ENCODE assay signal across 10 cellular contexts in genomic region chr6:46655803-46656202, GRCh38. TPM values are rescaled to one million over a fixed set of nuclear protein-coding genes. Genes with fewer than 3 reads are reported as not detected.
DNase-seq lines count a peak whose midpoint lies in the region; ATAC-seq, FAIRE-seq and TF ChIP-seq lines count a peak whose summit lies in the region.
"Had no signal": no experiment of that assay in that cellular context is flagged by ENCODE, and none has a peak within 500 bp of the region (broad histone marks: within the 10 kb centered on the region; RNA-seq: fewer than 3 reads in every experiment).

No MANE protein-coding gene starts in this region.

- H3K4me1 ChIP-seq in A549 (peaks cover 5% of the 10 kb centered on the region; the same call in 1 of the 3 replicates), GM23338 (ENCODE audit: insufficient read depth) (peaks cover 12% of the 10 kb centered on the region), adrenal gland (replicated peaks in 1 of 2) (peaks cover 4 to 21% of the 10 kb centered on the region in 2 donors)

- no peaks in the 10 kb centered on the region; the same call in 1 of the 2 replicates for H3K79me2 ChIP-seq in GM23338 (replicated peaks; ENCODE audit: insufficient read depth)

- H3K27ac Mint-ChIP-seq in GM23338, result no peak overlapping the region
- no peak overlapping the region for H3K27ac Mint-ChIP-seq in glutamatergic neuron (ENCODE audit: unreplicated experiment)

- no peak overlapping the region for H3K4me2 ChIP-seq in A549
- no peak overlapping the region for H3K4me2 ChIP-seq in GM23338

- TF ChIP-seq EP300 in A549 (IDR thresholded peaks at IDR 0.05), result no peak

- POLR2A ChIA-PET in A549 (lab: Yijun Ruan, JAX), result no interaction called here

- H3K9me2 ChIP-seq in GM23338 (ENCODE audit: insufficient read depth), result no peaks in the 10 kb centered on the region

- H3K4me3 ChIP-seq in A549, result no peak overlapping the region
- H3K4me3 ChIP-seq in GM23338, result no peak overlapping the region
- no peak overlapping the region for H3K4me3 ChIP-seq in adrenal gland
- H3K4me3 ChIP-seq: suprapubic skin had no signal

- TF ChIP-seq CTCF in A549 (IDR thresholded peaks at IDR 0.05), result peak; percentile 17; the same call in 1 of the 3 replicates
- TF ChIP-seq CTCF in GM23338 (conservative IDR thresholded peaks at IDR 0.05; ENCODE audit: low read depth in 2 of 2), result peak; percentile 81 to 85
- peak; percentile 64 for TF ChIP-seq CTCF in glutamatergic neuron (IDR thresholded peaks at IDR 0.05; ENCODE audit: partially characterized antibody, unreplicated experiment)
- no peak for TF ChIP-seq CTCF in adrenal gland (IDR thresholded peaks at IDR 0.05)
- TF ChIP-seq CTCF in GM20000 (IDR thresholded peaks at IDR 0.05; ENCODE audit: extremely low read depth, missing control alignments), result no peak

- intact Hi-C loops in adrenal gland (cut with DNase I), result no loop called here

- H3K27me3 ChIP-seq in GM23338 (ENCODE audit: insufficient read depth), result peaks cover 12% of the 10 kb centered on the region
- H3K27me3 ChIP-seq in adrenal gland, result no peaks in the 10 kb centered on the region
- H3K27me3 ChIP-seq: suprapubic skin had no signal

- no peak overlapping the region for H2AFZ ChIP-seq in GM23338

- H3K36me3 Mint-ChIP-seq in GM23338 (ENCODE audit: low read depth) (peaks cover 4% of the 10 kb centered on the region; the same call in 1 of the 3 replicates), glutamatergic neuron (ENCODE audit: unreplicated experiment) (no peaks in the 10 kb centered on the region)

- H3K27me3 Mint-ChIP-seq in GM23338 (ENCODE audit: insufficient read depth, low read depth, poor library complexity) (peaks cover 17% of the 10 kb centered on the region), glutamatergic neuron (ENCODE audit: unreplicated experiment) (peaks cover 7% of the 10 kb centered on the region)

- CTCF ChIA-PET in A549 (lab: Yijun Ruan, JAX), result interaction anchor here (0.6 to 2.0 kb wide), 5 partner anchors 8 to 907 kb away, joined by 3 to 6 read pairs (median 4); no protein-coding TSS in a partner anchor

- no peaks in the 10 kb centered on the region; the same call in 1 of the 2 replicates for H3K36me3 ChIP-seq in GM23338 (ENCODE audit: insufficient read depth)
- no peaks in the 10 kb centered on the region for H3K36me3 ChIP-seq in adrenal gland (replicated peaks in 1 of 2)

- H3K9me3 Mint-ChIP-seq in GM23338 (no peaks in the 10 kb centered on the region; the same call in 2 of the 3 replicates), glutamatergic neuron (ENCODE audit: unreplicated experiment) (no peaks in the 10 kb centered on the region)

- TF ChIP-seq RAD21 in A549 (conservative IDR thresholded peaks at IDR 0.05 in 1 of 2, IDR thresholded peaks at IDR 0.05 in 1 of 2), result no peak

- no peaks in the 10 kb centered on the region; the same call in 1 of the 2 replicates for H4K20me1 ChIP-seq in GM23338 (replicated peaks; ENCODE audit: insufficient read depth)

- H3K9me3 ChIP-seq in A549, result no peaks in the 10 kb centered on the region
- H3K9me3 ChIP-seq in adrenal gland (replicated peaks in 1 of 3), result no peaks in the 10 kb centered on the region
- H3K9me3 ChIP-seq: Caco-2, suprapubic skin had no signal

- H3K27ac ChIP-seq in A549, result no peak overlapping the region
- no peak overlapping the region for H3K27ac ChIP-seq in GM23338 (ENCODE audit: low read depth)
- H3K27ac ChIP-seq in adrenal gland, result no peak overlapping the region
- H3K27ac ChIP-seq: suprapubic skin had no signal

- DNase-seq in A549 (ENCODE audit: low read depth in 1 of 2, low spot score in 1 of 2), result peak; percentile 5 to 37
- peak; percentile 87 for DNase-seq in GM23338 (ENCODE audit: low spot score)
- DNase-seq in SKM-1 treated with dmso at 0.1 percent for 144 hours (lab: John Stamatoyannopoulos, UW; ENCODE audit: unreplicated experiment), result peak; percentile 33
- peak; percentile 65 for DNase-seq in glutamatergic neuron
- DNase-seq in activated gamma-delta T cell treated with Interleukin-2 at 50 U/mL for 16 hours, result no peak
- DNase-seq in adrenal gland, result no peak
- DNase-seq in mesenteric fat pad (ENCODE audit: low spot score), result no peak
- DNase-seq in GM20000 (ENCODE audit: low spot score), result no peak

- peaks cover 6% of the 10 kb centered on the region; the same call in 2 of the 3 replicates for H3K4me1 Mint-ChIP-seq in GM23338
- peaks cover 4% of the 10 kb centered on the region for H3K4me1 Mint-ChIP-seq in glutamatergic neuron (ENCODE audit: low read depth, unreplicated experiment)

- ATAC-seq in A549 (no peak), GM23338 (peak; percentile 50)

- WGBS in A549 (ENCODE audit: missing lambda C conversion rate), result 53% methylated on average over 6 of the region's 6 CpGs
- WGBS in adrenal gland, 4 donors, result 84 to 90% (median 86%) methylated on average over 6 of the region's 6 CpGs

- no peak for FAIRE-seq in A549 (lab: Jason Lieb, UNC)

- no peaks in the 10 kb centered on the region for H3F3A ChIP-seq in GM23338 (replicated peaks; ENCODE audit: low read depth)

- no peak overlapping the region for H3K4me3 Mint-ChIP-seq in GM23338
- no peak overlapping the region for H3K4me3 Mint-ChIP-seq in glutamatergic neuron (ENCODE audit: unreplicated experiment)

- TF ChIP-seq POLR2A in A549 (IDR thresholded peaks at IDR 0.05; ENCODE audit: low read length) (no peak), adrenal gland (IDR thresholded peaks at IDR 0.05) (no peak)

TF ChIP-seq in A549, 52 proteins besides CTCF, POLR2A, EP300 and RAD21 (continues in another document):
- TF ChIP-seq FOSL2 (IDR thresholded peaks at IDR 0.05) (no peak), FOSL2 (CRISPR knock-in tag; IDR thresholded peaks at IDR 0.05) (no peak)

TF ChIP-seq in GM23338, 12 proteins besides CTCF, POLR2A, EP300 and RAD21 (continues in another document):
- no peak for TF ChIP-seq ZNF114 (CRISPR knock-in tag; IDR thresholded peaks at IDR 0.05)
- no peak for TF ChIP-seq NANOG (IDR thresholded peaks at IDR 0.05; ENCODE audit: borderline replicate concordance)

RNA-seq across cellular contexts. Expression of gene SLC25A27, which starts 3.0 kb away (rescaled TPM):
- polyA plus RNA-seq in A549 (2011; rRNA removed) (3.5 and 4.7 TPM in 2 replicates), A549 (2017; fragmentation: RNase III; extraction: RNeasy Plus Mini Kit Qiagen cat#74134 plus additional on column Dnase treatment) (0.98 to 1.9 TPM (median 1.4 TPM) in 3 replicates), GM23338 (2016; fragmentation: Nextera tagmentation; extraction: Ambion mirVana) (6.0 and 8.5 TPM in 2 replicates), adrenal gland (10 to 100 TPM; 11.4 to 99.7 (median 57.2) TPM)
- 0.32 and 0.56 TPM in 2 replicates for polyA plus RNA-seq in A549 (2012; cell fraction: cytosol; rRNA removed)
- polyA plus RNA-seq in A549 (2012; cell fraction: nucleus; rRNA removed), result 1.2 and 3.4 TPM in 2 replicates
- polyA minus RNA-seq in A549 (2011; rRNA and poly(A)+ RNA removed), result 0.58 and 0.66 TPM in 2 replicates
- total RNA-seq in GM23338 (2014; rRNA removed; shearing (Covaris generic)), result 11.8 and 16.2 TPM in 2 replicates
- total RNA-seq in glutamatergic neuron (ENCODE audit: unreplicated experiment) (13.6 TPM), adrenal gland (10 to 100 TPM in 4 of 8 donors, 1 to 10 TPM in 4; 3.1 to 33.3 (median 11.2) TPM), mesenteric fat pad (12.9 TPM)

RNA-seq across cellular contexts. Expression of gene CYP39A1, which starts 3.2 kb away (rescaled TPM):
- 0.48 and 0.78 TPM in 2 replicates for polyA plus RNA-seq in A549 (2011; rRNA removed)
- polyA plus RNA-seq in A549 (2012; cell fraction: cytosol; rRNA removed), result 0.04 and 0.11 TPM in 2 replicates
- 0.04 TPM in 1 of 2 replicates, not detected in the other for polyA plus RNA-seq in A549 (2012; cell fraction: nucleus; rRNA removed)
- 0.07 to 0.26 TPM (median 0.22 TPM) in 3 replicates for polyA plus RNA-seq in A549 (2017; fragmentation: RNase III; extraction: RNeasy Plus Mini Kit Qiagen cat#74134 plus additional on column Dnase treatment)
- polyA minus RNA-seq in A549 (2011; rRNA and poly(A)+ RNA removed), result 0.12 TPM in 1 of 2 replicates, not detected in the other
- total RNA-seq in GM23338 (2014; rRNA removed; shearing (Covaris generic)), result 1.8 and 3.5 TPM in 2 replicates
- 1.5 and 2.2 TPM in 2 replicates for polyA plus RNA-seq in GM23338 (2016; fragmentation: Nextera tagmentation; extraction: Ambion mirVana)
- 0.17 TPM for total RNA-seq in glutamatergic neuron (ENCODE audit: unreplicated experiment)
- 1 to 10 TPM in 7 of 8 donors, under 1 TPM in 1; 0.63 to 6.8 (median 4.6) TPM for total RNA-seq in adrenal gland
- 1 to 10 TPM; 2.7 to 3.2 (median 2.9) TPM for polyA plus RNA-seq in adrenal gland
- total RNA-seq in mesenteric fat pad, result 1.1 TPM
- total RNA-seq: Caco-2 had no signal

RNA-seq across cellular contexts. Expression of gene TDRD6, which starts 31.9 kb away (rescaled TPM):
- polyA plus RNA-seq in A549 (2011; rRNA removed) (0.03 TPM in 2 replicates), A549 (2017; fragmentation: RNase III; extraction: RNeasy Plus Mini Kit Qiagen cat#74134 plus additional on column Dnase treatment) (not detected in 3 replicates), GM23338 (2016; fragmentation: Nextera tagmentation; extraction: Ambion mirVana) (0.10 and 0.24 TPM in 2 replicates), adrenal gland (1 to 10 TPM in 2 of 3 donors, under 1 TPM in 1; 0.66 to 1.3 (median 1.3) TPM)
- polyA plus RNA-seq in A549 (2012; cell fraction: cytosol; rRNA removed), result not detected in 2 replicates
- polyA plus RNA-seq in A549 (2012; cell fraction: nucleus; rRNA removed), result 0.01 TPM in 1 of 2 replicates, not detected in the other
- polyA minus RNA-seq in A549 (2011; rRNA and poly(A)+ RNA removed), result 0.12 TPM in 1 of 2 replicates, not detected in the other
- total RNA-seq in GM23338 (2014; rRNA removed; shearing (Covaris generic)), result 0.14 TPM in 1 of 2 replicates, not detected in the other
- total RNA-seq in glutamatergic neuron (ENCODE audit: unreplicated experiment) (0.64 TPM), adrenal gland (under 1 TPM; 0.18 to 0.84 (median 0.43) TPM), mesenteric fat pad (0.58 TPM)
- total RNA-seq: Caco-2 had no signal

Comparison
In these comparisons a context has a peak if more than half of its experiments do, and no peak if none do; other contexts are left out.
1. DNase-seq: peak in A549 (2 of 2), GM23338 (single experiment), SKM-1 treated with dmso at 0.1 percent for 144 hours (single experiment) and glutamatergic neuron (single experiment); none in activated gamma-delta T cell treated with Interleukin-2 at 50 U/mL for 16 hours (single experiment), adrenal gland (0 of 7), mesenteric fat pad (single experiment) and GM20000 (single experiment).
2. CTCF ChIP-seq: peak in A549 (single experiment), GM23338 (2 of 2) and glutamatergic neuron (single experiment); none in adrenal gland (0 of 6) and GM20000 (single experiment).